In the genomic region with DNA sequence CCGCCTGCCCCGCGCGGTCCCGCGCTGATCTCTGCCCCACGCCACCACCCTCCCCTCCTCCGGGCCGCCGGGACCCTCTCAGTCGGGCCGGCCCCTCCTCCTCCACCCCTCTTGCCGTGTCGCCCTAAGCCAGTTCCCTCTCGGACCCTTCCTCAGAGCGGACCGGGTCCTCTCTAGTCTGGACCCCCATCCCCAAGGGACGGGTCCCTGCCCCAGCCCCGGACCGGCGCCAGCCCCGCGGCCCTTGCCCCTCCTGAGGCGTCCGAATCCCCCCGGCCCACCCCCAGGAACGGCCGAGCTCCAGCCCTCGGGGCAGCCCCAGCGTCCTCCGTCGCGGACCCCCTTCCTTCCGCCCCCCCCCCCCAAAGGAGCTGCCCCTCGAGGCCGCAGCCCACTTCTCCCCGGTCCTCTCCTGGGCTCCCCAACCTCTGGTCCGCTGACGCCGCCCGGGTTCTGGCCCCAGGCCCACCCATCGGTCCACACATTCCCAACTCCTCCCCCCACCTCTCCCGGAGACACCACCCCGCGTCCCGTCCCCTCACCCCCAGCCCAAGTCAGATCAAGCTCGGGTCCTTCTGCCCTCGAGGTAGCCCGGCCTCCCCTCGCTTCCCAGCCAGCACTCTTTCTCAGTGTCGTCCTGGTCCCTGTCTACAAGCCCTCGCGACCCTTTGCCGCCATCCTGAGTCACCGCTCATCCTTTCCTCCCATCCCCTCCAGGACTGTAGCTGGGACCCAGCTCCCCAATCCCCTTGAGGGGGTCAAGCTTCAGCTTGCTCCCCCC, we compare ENCODE assay signal across 8 cellular contexts. TPM values are rescaled to one million over a fixed set of nuclear protein-coding genes. Genes with fewer than 3 reads are reported as not detected.
DNase-seq lines count a peak whose midpoint lies in the region; ATAC-seq and TF ChIP-seq lines count a peak whose summit lies in the region.

No MANE protein-coding gene starts in this region.

- H2AFZ ChIP-seq in GM23338 = peak overlapping the region; percentile 83

- no peak overlapping the region for H3K27ac ChIP-seq in GM23338 (ENCODE audit: low read depth)
- H3K27ac ChIP-seq in RWPE2 (ENCODE audit: poor library complexity, severe bottlenecking) = peak overlapping the region; percentile 43
- H3K27ac ChIP-seq in effector memory CD4-positive, alpha-beta T cell (ENCODE audit: insufficient read depth, low read length, poor library complexity, severe bottlenecking) = no peak overlapping the region
- no peak overlapping the region for H3K27ac ChIP-seq in mucosa of rectum (ENCODE audit: low read depth in 2 of 2, low read length in 2 of 2)

- H3K4me1 ChIP-seq in GM23338 (ENCODE audit: insufficient read depth) = peaks cover 17% of the 10 kb centered on the region
- peaks cover 42% of the 10 kb centered on the region for H3K4me1 ChIP-seq in RWPE2 (ENCODE audit: insufficient read depth, poor library complexity, severe bottlenecking)
- H3K4me1 ChIP-seq in effector memory CD4-positive, alpha-beta T cell (ENCODE audit: control insufficient read depth, insufficient read depth, low read length, poor library complexity, severe bottlenecking) = peaks cover 20% of the 10 kb centered on the region
- H3K4me1 ChIP-seq in mucosa of rectum (ENCODE audit: control insufficient read depth in 2 of 2, insufficient read depth in 2 of 2, low read length in 2 of 2) = peaks cover 0 to 2% of the 10 kb centered on the region in 2 donors

- H3K4me3 ChIP-seq in GM23338 (peak overlapping the region; percentile 90), RWPE2 (ENCODE audit: severe bottlenecking) (peak overlapping the region; percentile 70), mucosa of rectum (ENCODE audit: low read length in 2 of 2) (peak overlapping the region; percentile 43 to 56)
- H3K4me3 ChIP-seq in effector memory CD4-positive, alpha-beta T cell (ENCODE audit: insufficient read depth, low read depth, low read length, poor library complexity, severe bottlenecking) = peak overlapping the region; percentile 58

- H3K4me1 Mint-ChIP-seq in GM23338 = peaks cover 27% of the 10 kb centered on the region

- ATAC-seq in GM23338 (peak; percentile 45), RWPE2 (ENCODE audit: low read depth) (peak; percentile 3; the same call in 2 of the 3 replicates), GM21447 (IDR thresholded peaks at IDR 0.05; ENCODE audit: unreplicated experiment) (no peak)

- H3K9me2 ChIP-seq in GM23338 (ENCODE audit: insufficient read depth) = no peaks in the 10 kb centered on the region

- TF ChIP-seq CTCF in GM23338 (conservative IDR thresholded peaks at IDR 0.05; ENCODE audit: low read depth in 2 of 2) (no peak), RWPE2 (IDR thresholded peaks at IDR 0.05; ENCODE audit: poor library complexity, severe bottlenecking) (no peak)

- H3K4me3 Mint-ChIP-seq in GM23338 = peak overlapping the region; percentile 87

- peaks cover 9% of the 10 kb centered on the region for H3K27me3 Mint-ChIP-seq in GM23338 (ENCODE audit: insufficient read depth, low read depth, poor library complexity)

- H3K9me3 ChIP-seq in RWPE2 (ENCODE audit: severe bottlenecking) (no peaks in the 10 kb centered on the region), mucosa of rectum (ENCODE audit: control insufficient read depth in 2 of 2, low read length in 2 of 2) (no peaks in the 10 kb centered on the region)
- no peaks in the 10 kb centered on the region for H3K9me3 ChIP-seq in effector memory CD4-positive, alpha-beta T cell (ENCODE audit: control insufficient read depth, low read length)

- H3F3A ChIP-seq in GM23338 (replicated peaks; ENCODE audit: low read depth) = peaks cover 4% of the 10 kb centered on the region; the same call in 1 of the 2 replicates

- no peak overlapping the region; the same call in 1 of the 2 replicates for H3K27ac Mint-ChIP-seq in GM23338

- H3K27me3 ChIP-seq in GM23338 (ENCODE audit: insufficient read depth) = peaks cover 37% of the 10 kb centered on the region
- no peaks in the 10 kb centered on the region for H3K27me3 ChIP-seq in RWPE2 (ENCODE audit: insufficient read depth, poor library complexity, severe bottlenecking)
- H3K27me3 ChIP-seq in effector memory CD4-positive, alpha-beta T cell (replicated peaks; ENCODE audit: control insufficient read depth, insufficient read depth, low read length, poor library complexity, severe bottlenecking) = no peaks in the 10 kb centered on the region
- H3K27me3 ChIP-seq in mucosa of rectum (ENCODE audit: control insufficient read depth in 2 of 2, insufficient read depth in 2 of 2, low read length in 2 of 2) = peaks cover 36 to 46% of the 10 kb centered on the region in 2 donors

- no peaks in the 10 kb centered on the region for H4K20me1 ChIP-seq in GM23338 (replicated peaks; ENCODE audit: insufficient read depth)

- peak overlapping the region in 1 of 2 donors; percentile 12 for H3K9ac ChIP-seq in mucosa of rectum (ENCODE audit: low read depth in 1 of 2, low read length in 2 of 2)

- no peaks in the 10 kb centered on the region; the same call in 2 of the 3 replicates for H3K9me3 Mint-ChIP-seq in GM23338

- H3K36me3 Mint-ChIP-seq in GM23338 (ENCODE audit: low read depth) = peaks cover 3% of the 10 kb centered on the region; the same call in 1 of the 3 replicates

- H3K79me2 ChIP-seq in GM23338 (replicated peaks; ENCODE audit: insufficient read depth) = no peaks in the 10 kb centered on the region; the same call in 1 of the 2 replicates

- DNase-seq in GM23338 (ENCODE audit: low spot score) (peak; percentile 64), RWPE2 (ENCODE audit: low spot score) (peak; percentile 66), SW480 (ENCODE audit: low spot score) (no peak)
- DNase-seq in effector memory CD4-positive, alpha-beta T cell = no peak
- DNase-seq in stimulated activated naive CD4-positive, alpha-beta T cell treated with Interleukin-2 at 50 U/mL for 16 hours (lab: John Stamatoyannopoulos, UW) = no peak
- no peak for DNase-seq in effector CD8-positive, alpha-beta T cell (lab: John Stamatoyannopoulos, UW)

- no peaks in the 10 kb centered on the region for H3K36me3 ChIP-seq in GM23338 (ENCODE audit: insufficient read depth)
- peaks cover 5% of the 10 kb centered on the region for H3K36me3 ChIP-seq in RWPE2 (ENCODE audit: low read depth)
- H3K36me3 ChIP-seq in effector memory CD4-positive, alpha-beta T cell (ENCODE audit: control insufficient read depth, insufficient read depth, low read length) = no peaks in the 10 kb centered on the region
- no peaks in the 10 kb centered on the region for H3K36me3 ChIP-seq in mucosa of rectum (ENCODE audit: control insufficient read depth in 2 of 2, insufficient read depth in 2 of 2, low read length in 2 of 2)

- H3K4me2 ChIP-seq in GM23338 = peak overlapping the region; percentile 98

TF ChIP-seq in GM23338, 12 proteins besides CTCF, POLR2A, EP300 and RAD21 (continues in another document):
- no peak for TF ChIP-seq EZH2phosphoT487 (IDR thresholded peaks at IDR 0.05; ENCODE audit: unreplicated experiment)
- TF ChIP-seq, protein P1, sequence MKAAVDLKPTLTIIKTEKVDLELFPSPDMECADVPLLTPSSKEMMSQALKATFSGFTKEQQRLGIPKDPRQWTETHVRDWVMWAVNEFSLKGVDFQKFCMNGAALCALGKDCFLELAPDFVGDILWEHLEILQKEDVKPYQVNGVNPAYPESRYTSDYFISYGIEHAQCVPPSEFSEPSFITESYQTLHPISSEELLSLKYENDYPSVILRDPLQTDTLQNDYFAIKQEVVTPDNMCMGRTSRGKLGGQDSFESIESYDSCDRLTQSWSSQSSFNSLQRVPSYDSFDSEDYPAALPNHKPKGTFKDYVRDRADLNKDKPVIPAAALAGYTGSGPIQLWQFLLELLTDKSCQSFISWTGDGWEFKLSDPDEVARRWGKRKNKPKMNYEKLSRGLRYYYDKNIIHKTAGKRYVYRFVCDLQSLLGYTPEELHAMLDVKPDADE (IDR thresholded peaks at IDR 0.05) = no peak
- TF ChIP-seq JUNB (IDR thresholded peaks at IDR 0.05; ENCODE audit: unreplicated experiment) = no peak
- TF ChIP-seq ZNF114 (CRISPR knock-in tag; IDR thresholded peaks at IDR 0.05) = no peak
- no peak for TF ChIP-seq NANOG (IDR thresholded peaks at IDR 0.05; ENCODE audit: borderline replicate concordance)
- no peak for TF ChIP-seq CREB1 (CRISPR knock-in tag; IDR thresholded peaks at IDR 0.05; ENCODE audit: low read depth)

RNA-seq across cellular contexts. Expression of a gene that starts 0.7 kb away (rescaled TPM):
- total RNA-seq in GM23338 (2014; rRNA removed; shearing (Covaris generic)) = 11.1 and 20.9 TPM in 2 replicates
- polyA plus RNA-seq in GM23338 (2016; fragmentation: Nextera tagmentation; extraction: Ambion mirVana) = 2.5 and 3.0 TPM in 2 replicates

RNA-seq across cellular contexts. Expression of a gene that starts 45.4 kb away (rescaled TPM):
- 16.8 and 23.4 TPM in 2 replicates for total RNA-seq in GM23338 (2014; rRNA removed; shearing (Covaris generic))
- 38.5 and 49.9 TPM in 2 replicates for polyA plus RNA-seq in GM23338 (2016; fragmentation: Nextera tagmentation; extraction: Ambion mirVana)

Comparison
In these comparisons a context has a peak if more than half of its experiments do, and no peak if none do; other contexts are left out.
1. DNase-seq: peak in GM23338 (single experiment) and RWPE2 (single experiment); none in effector memory CD4-positive, alpha-beta T cell (0 of 3), stimulated activated naive CD4-positive, alpha-beta T cell treated with Interleukin-2 at 50 U/mL for 16 hours (single experiment), effector CD8-positive, alpha-beta T cell (single experiment) and SW480 (single experiment).
2. Peak in every context shown above with its lines, with median percentiles within 50 percentile points of each other: H3K4me3 ChIP-seq.